ENCODE assay signal across 15 cellular contexts in genomic region chr2:172792711-172793110, GRCh38.
"Had no signal": no experiment of that assay in that cellular context is flagged by ENCODE, and none has a peak within 500 bp of the region (broad histone marks: within the 10 kb centered on the region; RNA-seq: fewer than 3 reads in every experiment).

No MANE protein-coding gene starts in this region.

- H3K9me3 ChIP-seq: esophagus muscularis mucosa, sigmoid colon, spleen, thoracic aorta, upper lobe of right lung had no signal

- H3K27me3 ChIP-seq: esophagus muscularis mucosa, sigmoid colon, spleen, upper lobe of right lung had no signal

- H3K36me3 ChIP-seq: esophagus muscularis mucosa, sigmoid colon, spleen, thoracic aorta, upper lobe of right lung had no signal

- H3K4me1 ChIP-seq: esophagus muscularis mucosa, parathyroid adenoma, sigmoid colon, spleen, upper lobe of right lung had no signal

- H3K27ac ChIP-seq: esophagus muscularis mucosa, parathyroid adenoma, sigmoid colon, spleen, thoracic aorta, upper lobe of right lung had no signal

- ATAC-seq: left cardiac atrium; stimulated activated naive B cell treated with anti-CD40 and anti-IgM and Interleukin-4, amounts not matched to agents 10 μg/mL and 1 μg/mL and 100 μg/mL, for 72 hours; upper lobe of right lung had no signal

- DNase-seq: activated CD4-positive, alpha-beta memory T cell treated with anti-CD3 and anti-CD28 coated beads for 36 hours; activated CD4-positive, alpha-beta T cell treated with anti-CD3 and anti-CD28 coated beads for 4 hours; activated T-cell treated with anti-CD3 and anti-CD28 coated beads for 4 hours; amygdala; dermis blood vessel endothelial cell; effector memory CD4-positive, alpha-beta T cell; left cardiac atrium; mesendoderm; sigmoid colon; spleen; stimulated activated naive B cell treated with anti-CD40 and anti-IgM and Interleukin-4, amounts not matched to agents 10 μg/mL and 1 μg/mL and 100 μg/mL, for 72 hours; upper lobe of right lung had no signal

- H3K4me3 ChIP-seq: esophagus muscularis mucosa, sigmoid colon, spleen, thoracic aorta, upper lobe of right lung had no signal
